Comparison of ENCODE assay signal across 17 cellular contexts in genomic region chr7:68417002-68417401, GRCh38.
"Had no signal": no experiment of that assay in that cellular context is flagged by ENCODE, and none has a peak within 500 bp of the region (broad histone marks: within the 10 kb centered on the region; RNA-seq: fewer than 3 reads in every experiment).

No MANE protein-coding gene starts in this region.

- DNase-seq: colonic mucosa; cortex of kidney; dermis blood vessel endothelial cell; dorsolateral prefrontal cortex; effector CD4-positive, alpha-beta T cell; effector CD8-positive, alpha-beta T cell; effector memory CD4-positive, alpha-beta T cell; effector memory CD8-positive, alpha-beta T cell; endodermal cell; esophagus squamous epithelium; foreskin fibroblast; foreskin keratinocyte; foreskin melanocyte; gastrocnemius medialis; glutamatergic neuron; heart left ventricle; heart right ventricle had no signal
